ENCODE assay signal across 9 cellular contexts in the genomic region with DNA sequence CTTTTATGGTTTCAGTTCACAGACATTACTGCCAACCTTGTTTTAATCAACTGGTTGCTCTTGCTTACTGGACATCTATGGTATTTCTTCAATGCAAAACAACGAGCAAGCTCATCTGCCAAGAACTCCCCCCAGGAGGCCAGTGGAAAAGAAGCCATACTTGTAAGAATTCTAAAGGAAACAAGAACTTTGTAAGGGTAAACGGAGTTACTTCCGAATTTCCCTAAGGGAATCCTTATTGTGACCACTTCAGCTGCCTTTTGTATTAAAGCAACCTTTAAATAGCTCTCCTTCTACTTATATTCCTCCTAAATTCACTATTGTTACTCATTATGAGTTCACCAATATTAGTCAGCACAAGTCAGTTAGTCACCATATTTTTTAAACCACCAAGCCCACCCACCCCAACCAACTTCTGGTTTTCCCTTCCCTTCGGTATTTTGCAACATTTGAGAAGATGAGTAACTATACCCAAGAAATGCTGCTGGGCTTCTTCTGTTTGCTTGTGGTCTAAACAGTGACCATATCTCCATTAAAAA.
DNase-seq lines count a peak whose midpoint lies in the region; ATAC-seq lines count a peak whose summit lies in the region.
"Had no signal": no experiment of that assay in that cellular context is flagged by ENCODE, and none has a peak within 500 bp of the region (broad histone marks: within the 10 kb centered on the region; RNA-seq: fewer than 3 reads in every experiment).

No MANE protein-coding gene starts in this region.

- H3K27me3 ChIP-seq in iPS-20b (ENCODE audit: insufficient read depth, low read length): no peaks in the 10 kb centered on the region

- H3K4me3 ChIP-seq in iPS-20b (ENCODE audit: low read length): 0 out of 2 replicates have a peak overlapping the region, but pooled peaks have one; percentile 7

- peak; percentile 88 for DNase-seq in CD1c-positive myeloid dendritic cell (ENCODE audit: extremely low spot score)
- peak; percentile 95 for DNase-seq in LHCN-M2 (ENCODE audit: low read depth)
- DNase-seq in activated T-cell treated with anti-CD3 and anti-CD28 coated beads, Interleukin-2, amount 50 U/mL, for 48 hours: peak; percentile 59 to 62
- DNase-seq in epidermal melanocyte (ENCODE audit: insufficient read length, low spot score): no peak
- no peak for DNase-seq in sciatic nerve (ENCODE audit: low spot score)
- DNase-seq: NCI-H1436 treated with DMSO at 0.1 percent for 48 hours had no signal

- H3K9ac ChIP-seq in iPS-20b (ENCODE audit: low read depth, low read length): no peak overlapping the region

- peaks cover 22% of the 10 kb centered on the region for H3K4me1 ChIP-seq in iPS-20b (ENCODE audit: insufficient read depth, low read length)

- intact Hi-C loops in sciatic nerve (cut with DNase I): no loop called here

- H3K27ac ChIP-seq in iPS-20b (ENCODE audit: low read length): no peak overlapping the region

- peaks cover 35% of the 10 kb centered on the region for H3K36me3 ChIP-seq in iPS-20b (ENCODE audit: insufficient read depth, low read depth, low read length)

- H3K9me3 ChIP-seq in iPS-20b (ENCODE audit: insufficient read depth, low read depth, low read length): no peaks in the 10 kb centered on the region

- ATAC-seq in HG02588 (IDR thresholded peaks at IDR 0.05; ENCODE audit: unreplicated experiment) (no peak), GM19467 (IDR thresholded peaks at IDR 0.05; ENCODE audit: unreplicated experiment) (no peak), sciatic nerve (no peak)

Comparison
In these comparisons a context has a peak if more than half of its experiments do, and no peak if none do; other contexts are left out.
1. DNase-seq: peak in CD1c-positive myeloid dendritic cell (single experiment), LHCN-M2 (single experiment) and activated T-cell treated with anti-CD3 and anti-CD28 coated beads, Interleukin-2, amount 50 U/mL, for 48 hours (2 of 2); none in epidermal melanocyte (single experiment) and sciatic nerve (single experiment).